In the genomic region with DNA sequence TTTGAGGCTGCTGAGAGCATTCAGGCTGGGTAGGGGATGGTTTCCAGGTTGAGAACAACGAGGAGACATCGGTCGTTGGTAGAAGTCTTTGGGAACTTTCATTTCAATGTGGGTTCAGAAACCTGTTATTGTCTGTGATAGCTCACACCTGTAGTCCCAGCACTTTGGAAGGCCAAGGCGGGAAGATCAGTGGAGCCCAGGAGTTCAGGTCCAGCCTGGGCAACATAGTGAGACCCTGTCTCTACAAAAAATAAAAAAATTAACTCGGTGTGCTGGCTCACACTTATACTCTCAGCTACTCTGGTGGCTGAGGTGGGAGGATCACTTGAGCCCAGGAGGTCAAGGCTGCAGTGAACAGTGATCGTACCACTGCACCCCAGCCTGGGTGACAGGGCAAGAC, we compare ENCODE assay signal across 13 cellular contexts. TPM values are rescaled to one million over a fixed set of nuclear protein-coding genes. Genes with fewer than 3 reads are reported as not detected.
DNase-seq lines count a peak whose midpoint lies in the region; ATAC-seq and TF ChIP-seq lines count a peak whose summit lies in the region.
"Had no signal": no experiment of that assay in that cellular context is flagged by ENCODE, and none has a peak within 500 bp of the region (broad histone marks: within the 10 kb centered on the region; RNA-seq: fewer than 3 reads in every experiment).

No MANE protein-coding gene starts in this region.

- peaks cover 0 to 7% (median 4%) of the 10 kb centered on the region in 5 donors for H3K9me3 ChIP-seq in subcutaneous abdominal adipose tissue (ENCODE audit: control insufficient read depth in 5 of 5, low read length in 5 of 5)

- H3K27ac ChIP-seq in RWPE1 (peak overlapping the region; percentile 99), subcutaneous abdominal adipose tissue (ENCODE audit: low read depth, low read length) (peak overlapping the region; percentile 80)

- peak overlapping the region in 1 of 5 donors; percentile 56 for H3K9ac ChIP-seq in subcutaneous abdominal adipose tissue (ENCODE audit: low read length in 5 of 5)

- no peak for TF ChIP-seq CTCF in RWPE1 (conservative IDR thresholded peaks at IDR 0.05; ENCODE audit: low read depth)
- TF ChIP-seq CTCF in glutamatergic neuron (IDR thresholded peaks at IDR 0.05; ENCODE audit: partially characterized antibody, unreplicated experiment), result no peak

- no peaks in the 10 kb centered on the region for H3K27me3 ChIP-seq in subcutaneous abdominal adipose tissue (ENCODE audit: control insufficient read depth in 5 of 5, insufficient read depth in 4 of 5, low read length in 5 of 5)

- H3K36me3 Mint-ChIP-seq in activated naive CD8-positive, alpha-beta T cell, result peaks cover 9% of the 10 kb centered on the region
- H3K36me3 Mint-ChIP-seq in activated naive CD8-positive, alpha-beta T cell treated with anti-CD3 and anti-CD28 coated beads for 36 hours, result peaks cover 25% of the 10 kb centered on the region
- H3K36me3 Mint-ChIP-seq in glutamatergic neuron (ENCODE audit: unreplicated experiment), result peaks cover 6% of the 10 kb centered on the region

- peaks cover 24% of the 10 kb centered on the region for H3K4me1 Mint-ChIP-seq in activated naive CD8-positive, alpha-beta T cell (ENCODE audit: low read depth)
- H3K4me1 Mint-ChIP-seq in activated naive CD8-positive, alpha-beta T cell treated with anti-CD3 and anti-CD28 coated beads for 36 hours, result peaks cover 18% of the 10 kb centered on the region
- no peaks in the 10 kb centered on the region for H3K4me1 Mint-ChIP-seq in glutamatergic neuron (ENCODE audit: low read depth, unreplicated experiment)

- H3K4me3 ChIP-seq in subcutaneous abdominal adipose tissue (ENCODE audit: low read depth in 1 of 5, low read length in 5 of 5), result no peak overlapping the region

- H3K27ac Mint-ChIP-seq in activated naive CD8-positive, alpha-beta T cell, result no peak overlapping the region
- no peak overlapping the region for H3K27ac Mint-ChIP-seq in activated naive CD8-positive, alpha-beta T cell treated with anti-CD3 and anti-CD28 coated beads for 36 hours
- peak overlapping the region; percentile 64 for H3K27ac Mint-ChIP-seq in glutamatergic neuron (ENCODE audit: unreplicated experiment)

- no peaks in the 10 kb centered on the region for H3K27me3 Mint-ChIP-seq in activated naive CD8-positive, alpha-beta T cell
- H3K27me3 Mint-ChIP-seq in activated naive CD8-positive, alpha-beta T cell treated with anti-CD3 and anti-CD28 coated beads for 36 hours, result no peaks in the 10 kb centered on the region
- H3K27me3 Mint-ChIP-seq in glutamatergic neuron (ENCODE audit: unreplicated experiment), result peaks cover 4% of the 10 kb centered on the region

- ATAC-seq in sciatic nerve, result no peak

- peaks cover 7% of the 10 kb centered on the region for H3K9me3 Mint-ChIP-seq in activated naive CD8-positive, alpha-beta T cell (ENCODE audit: low read depth)
- H3K9me3 Mint-ChIP-seq in activated naive CD8-positive, alpha-beta T cell treated with anti-CD3 and anti-CD28 coated beads for 36 hours, result peaks cover 6% of the 10 kb centered on the region
- peaks cover 18% of the 10 kb centered on the region for H3K9me3 Mint-ChIP-seq in glutamatergic neuron (ENCODE audit: unreplicated experiment)

- DNase-seq in activated naive CD8-positive, alpha-beta T cell treated with anti-CD3 and anti-CD28 coated beads for 36 hours, result no peak
- no peak for DNase-seq in RWPE1 (ENCODE audit: low spot score)
- no peak for DNase-seq in glutamatergic neuron
- no peak for DNase-seq in sciatic nerve (ENCODE audit: low spot score)
- DNase-seq in SIG-M5 treated with dmso at 0.1 percent for 504 hours (lab: John Stamatoyannopoulos, UW; ENCODE audit: unreplicated experiment), result no peak
- no peak for DNase-seq in SKM-1 (lab: John Stamatoyannopoulos, UW; ENCODE audit: unreplicated experiment)
- DNase-seq: NCI-H2081, posterior cingulate gyrus had no signal

- peak overlapping the region; percentile 31 for H3K4me3 Mint-ChIP-seq in activated naive CD8-positive, alpha-beta T cell
- no peak overlapping the region for H3K4me3 Mint-ChIP-seq in activated naive CD8-positive, alpha-beta T cell treated with anti-CD3 and anti-CD28 coated beads for 36 hours
- H3K4me3 Mint-ChIP-seq in glutamatergic neuron (ENCODE audit: unreplicated experiment), result peak overlapping the region; percentile 54

- CTCF ChIA-PET in RWPE1 (lab: Yijun Ruan, JAX), result interaction anchor here (0.7 to 1.1 kb wide), 3 partner anchors 29 to 437 kb away, joined by 3 read pairs; no protein-coding TSS in a partner anchor

- POLR2A ChIA-PET in RWPE1 (lab: Yijun Ruan, JAX; ENCODE audit: low non-redundant PET), result no interaction called here

- peaks cover 3 to 30% (median 28%) of the 10 kb centered on the region in 5 donors for H3K4me1 ChIP-seq in subcutaneous abdominal adipose tissue (ENCODE audit: control insufficient read depth in 5 of 5, insufficient read depth in 5 of 5, low read length in 5 of 5)

- intact Hi-C loops in sciatic nerve (cut with DNase I), result no loop called here

- no peaks in the 10 kb centered on the region for H3K36me3 ChIP-seq in subcutaneous abdominal adipose tissue (ENCODE audit: control insufficient read depth in 5 of 5, insufficient read depth in 5 of 5, low read length in 5 of 5)

RNA-seq across cellular contexts. Expression of a gene that starts 1.0 kb away (rescaled TPM):
- 10 to 100 TPM; 24.5 to 27.1 TPM for total RNA-seq in activated naive CD8-positive, alpha-beta T cell treated with anti-CD3 and anti-CD28 coated beads for 36 hours
- total RNA-seq in glutamatergic neuron (ENCODE audit: unreplicated experiment) (24.4 TPM), sciatic nerve (31.6 TPM)

RNA-seq across cellular contexts. Expression of a gene that starts 10.6 kb away (rescaled TPM):
- total RNA-seq in activated naive CD8-positive, alpha-beta T cell treated with anti-CD3 and anti-CD28 coated beads for 36 hours, result not detected
- total RNA-seq in glutamatergic neuron (ENCODE audit: unreplicated experiment) (not detected), sciatic nerve (not detected)
- total RNA-seq: fibroblast of villous mesenchyme, kidney epithelial cell, temporal lobe had no signal
